Comparison of ENCODE assay signal across 8 cellular contexts in the genomic region with DNA sequence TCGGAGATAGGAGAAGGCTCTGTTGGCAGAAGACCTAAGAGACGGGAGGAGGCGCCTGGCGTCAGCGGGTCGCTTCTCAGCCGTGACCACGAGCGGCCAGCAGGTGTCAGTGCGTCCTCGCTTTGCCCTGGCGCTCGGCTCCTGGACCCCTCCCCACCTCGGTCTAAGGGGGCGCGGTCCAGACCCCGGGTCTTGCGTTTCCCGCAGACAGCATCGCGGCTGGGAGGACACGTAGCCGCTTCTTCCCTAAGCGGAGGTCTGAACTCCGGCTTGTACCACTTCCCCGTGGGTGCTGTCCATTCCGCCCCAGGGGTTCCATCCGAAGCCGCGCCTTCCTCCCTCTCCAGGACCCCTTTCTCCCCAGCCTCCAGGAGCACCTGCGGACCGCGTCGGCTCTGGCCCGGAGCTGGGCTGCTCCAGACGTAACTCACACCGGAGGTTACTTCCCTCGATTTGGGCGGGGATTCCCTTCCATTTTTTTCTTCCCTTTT. TPM values are rescaled to one million over a fixed set of nuclear protein-coding genes. Genes with fewer than 3 reads are reported as not detected.
A peak's percentile ranks its signal among the peaks of the same experiment; 100 is the strongest.
DNase-seq lines count a peak whose midpoint lies in the region; ATAC-seq and TF ChIP-seq lines count a peak whose summit lies in the region.

No MANE protein-coding gene starts in this region.

- DNase-seq in DMS 273 (lab: John Stamatoyannopoulos, UW; ENCODE audit: unreplicated experiment) (peak; percentile 85), HT1080 (ENCODE audit: low read depth) (peak; percentile 49), Panc1 (ENCODE audit: low read depth, low spot score) (peak; percentile 25), amniotic stem cell (lab: John Stamatoyannopoulos, UW) (peak; percentile 6), right atrium auricular region (ENCODE audit: low spot score) (no peak), putamen (ENCODE audit: low spot score) (peak; percentile 9), GF-D8 (lab: John Stamatoyannopoulos, UW) (no peak)

- BruUV-seq in Panc1 (replicated peaks; lab: Mats Ljungman, UMichigan), result no TSS peak

- CTCF ChIA-PET in Panc1 (lab: Charles Lee), result no interaction called here

- POLR2A ChIA-PET in Panc1 (lab: Charles Lee), result no interaction called here

- H3K4me3 ChIP-seq in Panc1 (ENCODE audit: low read depth in 2 of 2, low read length in 2 of 2), result peak overlapping the region; percentile 43 to 64
- H3K4me3 ChIP-seq in right atrium auricular region, result peak overlapping the region; percentile 33 to 55

- H3K27me3 ChIP-seq in Panc1 (ENCODE audit: control insufficient read depth, insufficient read depth, low read length), result peaks cover 31% of the 10 kb centered on the region
- H3K27me3 ChIP-seq in right atrium auricular region, result peaks cover 16 to 30% of the 10 kb centered on the region in 2 donors

- H3K36me3 ChIP-seq in Panc1 (ENCODE audit: control insufficient read depth, insufficient read depth, low read length), result no peaks in the 10 kb centered on the region
- H3K36me3 ChIP-seq in right atrium auricular region, result no peaks in the 10 kb centered on the region

- in situ Hi-C loops in Panc1 (cut with HindIII; ENCODE audit: low pct_unique_long_range_greater_than_20kb, low sequenced_read_pairs), result no loop called here

- H3K27ac ChIP-seq in Panc1 (ENCODE audit: low read length), result no peak overlapping the region
- H3K27ac ChIP-seq in right atrium auricular region, result no peak overlapping the region

- peak; percentile 97 for TF ChIP-seq CTCF in Panc1 (IDR thresholded peaks at IDR 0.05)
- TF ChIP-seq CTCF in right atrium auricular region (IDR thresholded peaks at IDR 0.05), result peak; percentile 66 to 82

- H3K4me1 ChIP-seq in Panc1 (ENCODE audit: control insufficient read depth, insufficient read depth, low read length), result no peaks in the 10 kb centered on the region; the same call in 1 of the 2 replicates
- peaks cover 0 to 31% of the 10 kb centered on the region in 2 donors for H3K4me1 ChIP-seq in right atrium auricular region

- ATAC-seq in GM21367 (IDR thresholded peaks at IDR 0.05; ENCODE audit: unreplicated experiment) (peak; percentile 79), Panc1 (peak; percentile 86)

- intact Hi-C loops in Panc1 (cut with micrococcal nuclease; ENCODE audit: unreplicated experiment), result loop anchor here (5.0 to 10.0 kb wide), 3 partner anchors 286 to 1069 kb away; no protein-coding TSS in a partner anchor

- no peaks in the 10 kb centered on the region for H3K9me3 ChIP-seq in Panc1 (ENCODE audit: control insufficient read depth, insufficient read depth, low read depth, low read length)
- H3K9me3 ChIP-seq in right atrium auricular region, result no peaks in the 10 kb centered on the region

RNA-seq across cellular contexts. Expression of a gene that starts 0.6 kb away (rescaled TPM):
- 0.20 and 0.23 TPM in 2 replicates for total RNA-seq in HT1080 (2014; rRNA removed; shearing (Covaris generic))
- 0.05 and 0.07 TPM in 2 replicates for polyA plus RNA-seq in HT1080 (2015; cell fraction: cytosol; rRNA removed)
- not detected in 2 replicates for polyA plus RNA-seq in HT1080 (2015; cell fraction: nucleus; rRNA removed)
- total RNA-seq in Panc1 (2021; ENCODE audit: unreplicated experiment) (0.05 TPM), right atrium auricular region (1 to 10 TPM; 1.2 to 1.4 TPM)
- polyA plus RNA-seq in Panc1 (2012; ENCODE audit: insufficient read length), result 0.06 TPM

Comparison
In these comparisons a context has a peak if more than half of its experiments do, and no peak if none do; other contexts are left out.
1. DNase-seq: peak in DMS 273 (single experiment), HT1080 (single experiment), Panc1 (single experiment), amniotic stem cell (single experiment) and putamen (single experiment); none in right atrium auricular region (single experiment) and GF-D8 (single experiment).